Comparison of ENCODE assay signal across 11 cellular contexts in genomic region chr12:50618864-50619609, GRCh38.
DNase-seq lines count a peak whose midpoint lies in the region; ATAC-seq and TF ChIP-seq lines count a peak whose summit lies in the region.
"Had no signal": no experiment of that assay in that cellular context is flagged by ENCODE, and none has a peak within 500 bp of the region (broad histone marks: within the 10 kb centered on the region; RNA-seq: fewer than 3 reads in every experiment).

No MANE protein-coding gene starts in this region.

- no peak overlapping the region for H3K9ac ChIP-seq in colonic mucosa (ENCODE audit: low read depth in 2 of 2, low read length in 2 of 2)

- no peaks in the 10 kb centered on the region for H3K36me3 ChIP-seq in colonic mucosa
- H3K36me3 ChIP-seq in muscle layer of duodenum (ENCODE audit: control insufficient read depth in 1 of 2, insufficient read depth in 2 of 2, low read length in 2 of 2), result no peaks in the 10 kb centered on the region
- H3K36me3 ChIP-seq: tibial nerve had no signal

- no peaks in the 10 kb centered on the region for H3K27me3 ChIP-seq in colonic mucosa
- H3K27me3 ChIP-seq in muscle layer of duodenum (ENCODE audit: low read depth, low read length), result no peaks in the 10 kb centered on the region
- H3K27me3 ChIP-seq: tibial nerve had no signal

- DNase-seq in ELR (ENCODE audit: low read depth) (peak; percentile 53), NCI-H226 (peak; percentile 89), colonic mucosa (peak; percentile 50), NCI-H2171 treated with DMSO at 0.1 percent for 48 hours (lab: John Stamatoyannopoulos, UW) (no peak), retina (no peak)
- no peak for DNase-seq in stimulated activated CD4-positive, alpha-beta T cell treated with anti-CD3 and anti-CD28 coated beads, Interleukin-4, amount 100 ng/mL, for 4 hours
- DNase-seq: KBM-7; stimulated activated CD4-positive, alpha-beta T cell treated with anti-CD3 and anti-CD28 coated beads, Interleukin-2, amount 100 ng/mL, for 48 hours had no signal

- no peaks in the 10 kb centered on the region for H3K9me3 ChIP-seq in colonic mucosa
- no peaks in the 10 kb centered on the region for H3K9me3 ChIP-seq in muscle layer of duodenum (ENCODE audit: control insufficient read depth in 1 of 2, low read length in 2 of 2)
- H3K9me3 ChIP-seq: tibial nerve had no signal

- no peak for TF ChIP-seq CTCF in colonic mucosa (IDR thresholded peaks at IDR 0.05)

- H3K27ac ChIP-seq in colonic mucosa, result peak overlapping the region; percentile 61
- peak overlapping the region; percentile 20 for H3K27ac ChIP-seq in muscle layer of duodenum (ENCODE audit: low read length)

- ATAC-seq in HG03095 (IDR thresholded peaks at IDR 0.05; ENCODE audit: unreplicated experiment), result no peak

- H3K4me3 ChIP-seq in colonic mucosa (no peak overlapping the region), muscle layer of duodenum (ENCODE audit: low read depth in 1 of 2, low read length in 2 of 2) (no peak overlapping the region)
- H3K4me3 ChIP-seq: tibial nerve had no signal

- H3K4me1 ChIP-seq in colonic mucosa (peaks cover 21% of the 10 kb centered on the region), muscle layer of duodenum (ENCODE audit: control insufficient read depth in 1 of 2, insufficient read depth in 2 of 2, low read length in 2 of 2) (peaks cover 20 to 43% of the 10 kb centered on the region in 2 donors)

- intact Hi-C loops in colonic mucosa (cut with DNase I), result no loop called here

Comparison
In these comparisons a context has a peak if more than half of its experiments do, and no peak if none do; other contexts are left out.
1. DNase-seq: peak in ELR (single experiment), NCI-H226 (single experiment) and colonic mucosa (single experiment); none in NCI-H2171 treated with DMSO at 0.1 percent for 48 hours (single experiment), retina (single experiment) and stimulated activated CD4-positive, alpha-beta T cell treated with anti-CD3 and anti-CD28 coated beads, Interleukin-4, amount 100 ng/mL, for 4 hours (0 of 2).